Comparison of ENCODE assay signal across 8 cellular contexts in genomic region chr6:105402090-105402980, GRCh38. TPM values are rescaled to one million over a fixed set of nuclear protein-coding genes. Genes with fewer than 3 reads are reported as not detected.
A peak's percentile ranks its signal among the peaks of the same experiment; 100 is the strongest.
DNase-seq lines count a peak whose midpoint lies in the region; ATAC-seq and TF ChIP-seq lines count a peak whose summit lies in the region.

No MANE protein-coding gene starts in this region.

- no peaks in the 10 kb centered on the region for H3K79me1 ChIP-seq in H9 (ENCODE audit: insufficient read depth, low read depth, low read length, poor library complexity, severe bottlenecking)

- no peaks in the 10 kb centered on the region for H3K27me3 ChIP-seq in H9 (ENCODE audit: insufficient read depth, low read length)
- H3K27me3 ChIP-seq in thyroid gland, result no peaks in the 10 kb centered on the region

- DNase-seq in NCI-H1436 (lab: John Stamatoyannopoulos, UW) (peak; percentile 47), NCI-H1436 treated with DMSO at 0.1 percent for 48 hours (lab: John Stamatoyannopoulos, UW) (no peak), H9 (peak; percentile 38), LHCN-M2 (ENCODE audit: low read depth) (peak; percentile 60), mucosa of descending colon (peak in 1 of 3 donors; percentile 60), thyroid gland (no peak)
- peak; percentile 12 to 16 (median 13) for DNase-seq in effector memory CD8-positive, alpha-beta T cell

- no peak overlapping the region for H2BK15ac ChIP-seq in H9 (ENCODE audit: low read depth, low read length)

- H3K9ac ChIP-seq in H9 (ENCODE audit: extremely low read depth, insufficient read length, low read length), result peak overlapping the region; percentile 62

- H4K20me1 ChIP-seq in H9 (ENCODE audit: control insufficient read depth, insufficient read depth, insufficient read length), result no peaks in the 10 kb centered on the region

- peak overlapping the region; percentile 59; the same call in 1 of the 2 replicates for H3K14ac ChIP-seq in H9 (ENCODE audit: insufficient read depth, low read length)

- H3K79me2 ChIP-seq in H9 (ENCODE audit: insufficient read depth, low read length), result peaks cover 14% of the 10 kb centered on the region; the same call in 1 of the 2 replicates

- no peak overlapping the region for H2AK5ac ChIP-seq in H9 (ENCODE audit: insufficient read length, low read length)

- no peak overlapping the region for H2AFZ ChIP-seq in H9 (ENCODE audit: low read length)

- H3K4me1 ChIP-seq in H9 (ENCODE audit: insufficient read depth, low read length) (peaks cover 8% of the 10 kb centered on the region; the same call in 1 of the 2 replicates), mucosa of descending colon (ENCODE audit: low read depth) (peaks cover 26% of the 10 kb centered on the region), thyroid gland (peaks cover 13 to 32% of the 10 kb centered on the region in 2 donors)

- H3K9me3 ChIP-seq in H9 (ENCODE audit: control insufficient read depth, low read depth, low read length) (no peaks in the 10 kb centered on the region), mucosa of descending colon (no peaks in the 10 kb centered on the region), thyroid gland (no peaks in the 10 kb centered on the region)

- peaks cover 5% of the 10 kb centered on the region; the same call in 1 of the 2 replicates for H3K27me3 Mint-ChIP-seq in H9 (ENCODE audit: low read depth)
- H3K27me3 Mint-ChIP-seq in effector memory CD8-positive, alpha-beta T cell, result peaks cover 0 to 7% of the 10 kb centered on the region in 2 donors

- no peak overlapping the region for H2BK20ac ChIP-seq in H9 (ENCODE audit: low read depth, low read length, poor library complexity, severe bottlenecking)

- H3K27ac ChIP-seq in H9 (ENCODE audit: insufficient read length, low read depth, low read length) (no peak overlapping the region), VCaP (peak overlapping the region; percentile 87), thyroid gland (peak overlapping the region in 2 of 3 donors; percentile 51 to 60)

- H3K36me3 ChIP-seq in mucosa of descending colon (ENCODE audit: low read depth), result no peaks in the 10 kb centered on the region
- no peaks in the 10 kb centered on the region for H3K36me3 ChIP-seq in thyroid gland

- H3K4me2 ChIP-seq in H9 (ENCODE audit: insufficient read depth, insufficient read length, low read length), result peak overlapping the region; percentile 90

- H4K91ac ChIP-seq in H9 (ENCODE audit: insufficient read length, low read depth, low read length), result no peak overlapping the region

- no peak overlapping the region for H2BK5ac ChIP-seq in H9 (ENCODE audit: insufficient read length, low read length)

- TF ChIP-seq POLR2A in thyroid gland (IDR thresholded peaks at IDR 0.05), result no peak

- H3T11ph ChIP-seq in H9 (ENCODE audit: low read length), result no peak overlapping the region

- H3K23ac ChIP-seq in H9 (ENCODE audit: insufficient read length, low read depth, low read length), result no peak overlapping the region

- ATAC-seq in effector memory CD8-positive, alpha-beta T cell (replicated peaks), result peak; percentile 36
- peak; percentile 36 for ATAC-seq in mucosa of descending colon

- no peak overlapping the region for H3K4ac ChIP-seq in H9 (ENCODE audit: low read depth, low read length)

- no CpG with 5 or more reads among the region's 54 CpGs for WGBS in H9 (ENCODE audit: extremely low coverage, insufficient read length, low lambda C conversion rate)
- WGBS in thyroid gland, 2 donors, result 8% methylated on average over 37 to 38 of the region's 54 CpGs

- peaks cover 5% of the 10 kb centered on the region for H3K23me2 ChIP-seq in H9 (ENCODE audit: insufficient read length, low read depth, low read length, poor library complexity, severe bottlenecking)

- peaks cover 55% of the 10 kb centered on the region in 2 experiments for H3K4me1 Mint-ChIP-seq in H9
- peaks cover 51 to 62% of the 10 kb centered on the region in 2 donors for H3K4me1 Mint-ChIP-seq in effector memory CD8-positive, alpha-beta T cell (ENCODE audit: low read depth in 2 of 2)

- H4K5ac ChIP-seq in H9 (ENCODE audit: insufficient read length, low read depth, low read length), result no peak overlapping the region

- TF ChIP-seq CTCF in H9 (conservative IDR thresholded peaks at IDR 0.05), result no peak
- TF ChIP-seq CTCF in VCaP (conservative IDR thresholded peaks at IDR 0.05), result no peak
- no peak for TF ChIP-seq CTCF in mucosa of descending colon (IDR thresholded peaks at IDR 0.05)
- TF ChIP-seq CTCF in thyroid gland (IDR thresholded peaks at IDR 0.05), result no peak

- H2BK120ac ChIP-seq in H9 (ENCODE audit: low read depth, low read length, poor library complexity, severe bottlenecking), result no peak overlapping the region

- peak overlapping the region; percentile 57 to 95 (median 94); a peak in 6 of 7 replicates for H3K27ac Mint-ChIP-seq in H9
- H3K27ac Mint-ChIP-seq in effector memory CD8-positive, alpha-beta T cell, result peak overlapping the region; percentile 70 to 82

- intact Hi-C loops in mucosa of descending colon (cut with DNase I, micrococcal nuclease) (loop anchor here (5.0 to 10.0 kb wide), 2 partner anchors 88 to 315 kb away; no protein-coding TSS in a partner anchor), thyroid gland (cut with DNase I) (loop anchor here (10.0 kb wide), 1 partner anchor 308 kb away; no protein-coding TSS in a partner anchor)

- H4K8ac ChIP-seq in H9 (replicated peaks; ENCODE audit: insufficient read length, low read depth, low read length), result no peak overlapping the region

- H3K9me3 Mint-ChIP-seq in H9, result no peaks in the 10 kb centered on the region; a peak in 1 of 5 replicates
- no peaks in the 10 kb centered on the region for H3K9me3 Mint-ChIP-seq in effector memory CD8-positive, alpha-beta T cell

- peaks cover 0 to 2% (median 0%) of the 10 kb centered on the region in 3 experiments; a peak in 3 of 7 replicates for H3K36me3 Mint-ChIP-seq in H9 (ENCODE audit: insufficient read depth in 1 of 3, low read depth in 3 of 3)
- H3K36me3 Mint-ChIP-seq in effector memory CD8-positive, alpha-beta T cell (ENCODE audit: insufficient read depth), result peaks cover 6% of the 10 kb centered on the region

- H2BK12ac ChIP-seq in H9 (ENCODE audit: insufficient read length, low read depth, low read length), result no peak overlapping the region

- H3K4me3 ChIP-seq in mucosa of descending colon (peak overlapping the region; percentile 90), thyroid gland (replicated peaks in 1 of 3) (peak overlapping the region; percentile 65 to 97 (median 91))

- peak overlapping the region; percentile 94 to 98 for H3K4me3 Mint-ChIP-seq in H9
- peak overlapping the region; percentile 92 to 96 for H3K4me3 Mint-ChIP-seq in effector memory CD8-positive, alpha-beta T cell

- H3K56ac ChIP-seq in H9 (ENCODE audit: insufficient read length, low read depth, low read length), result no peak overlapping the region

- peak overlapping the region; percentile 79 for H3K18ac ChIP-seq in H9 (ENCODE audit: insufficient read length, low read depth, low read length)

RNA-seq across cellular contexts. Expression of gene PREP, which starts 0.5 kb away (rescaled TPM):
- total RNA-seq in H9 (2021), result 52.4 and 54.0 TPM in 2 replicates
- total RNA-seq in LHCN-M2 (2014; rRNA removed), result 22.6 and 32.7 TPM in 2 replicates
- 36.6 TPM for polyA plus RNA-seq in LHCN-M2 (2012)
- total RNA-seq in mucosa of descending colon, result 10 to 100 TPM; 46.5 to 74.2 (median 72.3) TPM
- total RNA-seq in thyroid gland, result 10 to 100 TPM; 13.7 to 21.7 (median 16.6) TPM

Comparison
In these comparisons a context has a peak if more than half of its experiments do, and no peak if none do; other contexts are left out.
1. DNase-seq: peak in NCI-H1436 (single experiment), H9 (single experiment), LHCN-M2 (single experiment) and effector memory CD8-positive, alpha-beta T cell (3 of 3); none in NCI-H1436 treated with DMSO at 0.1 percent for 48 hours (single experiment) and thyroid gland (0 of 2).